Comparison of ENCODE assay signal across 24 cellular contexts in the genomic region with DNA sequence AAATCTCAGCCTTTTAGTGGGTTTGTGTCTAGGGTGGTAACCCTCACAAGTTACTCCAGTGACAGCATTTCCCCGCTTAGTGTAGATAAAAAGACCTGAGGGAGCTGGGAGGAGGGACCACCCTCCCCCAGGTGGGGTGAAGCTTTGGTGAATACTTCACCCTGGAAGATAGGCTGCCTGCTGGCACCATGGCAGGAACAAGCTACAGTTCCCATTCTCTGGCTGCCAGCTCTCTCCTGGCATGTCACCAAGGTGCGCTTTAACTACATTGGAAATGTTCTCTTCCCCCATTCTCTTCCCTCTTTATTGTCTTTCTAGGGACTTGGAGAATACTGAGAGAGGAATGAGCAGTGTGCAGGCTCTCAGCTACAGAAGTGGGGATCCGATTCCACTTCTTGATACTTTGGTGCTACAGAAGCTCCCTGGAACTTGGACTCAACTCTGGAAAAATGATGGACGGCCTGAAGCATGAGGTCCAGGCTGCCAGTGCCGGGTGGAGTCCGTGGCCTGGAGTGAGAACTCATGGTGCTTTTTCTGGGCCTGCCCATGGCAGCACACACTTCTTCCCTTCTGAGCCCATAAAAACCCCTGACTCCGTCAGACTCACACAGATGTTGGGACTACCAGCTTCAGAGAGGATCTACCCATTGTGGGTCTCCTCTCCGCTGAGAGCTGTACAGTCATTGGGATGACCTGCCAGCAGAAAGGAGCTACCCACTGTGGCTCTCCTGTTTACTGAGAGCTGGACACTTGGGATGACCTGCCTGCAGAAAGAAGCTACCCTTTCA.
"Had no signal": no experiment of that assay in that cellular context is flagged by ENCODE, and none has a peak within 500 bp of the region (broad histone marks: within the 10 kb centered on the region; RNA-seq: fewer than 3 reads in every experiment).

No MANE protein-coding gene starts in this region.

- DNase-seq: Kasumi-1, MM.1S, NCI-H1092 treated with DMSO at 0.1 percent for 48 hours, NCI-H1436, NCI-H187, NCI-H2029, NCI-H2081 treated with DMSO at 0.1 percent for 48 hours, NCI-H2171, NCI-H226, NCI-H446, NCI-H510A, NCI-H524 treated with DMSO at 0.1 percent for 48 hours, NCI-H69, NCI-H774, PC-3, SIG-M5 had no signal

- H3K4me3 ChIP-seq: K562, SJSA1, SK-N-MC had no signal

- FAIRE-seq: HTR-8/SVneo, K562 had no signal

- H3K27ac ChIP-seq: HL-60, KMS-11, RWPE1, SJSA1, SK-N-MC had no signal

- H3K36me3 ChIP-seq: SJSA1 had no signal

- H3K9me3 ChIP-seq: SJSA1 had no signal

- ATAC-seq: K562, Panc1, PC-3 had no signal

- H3K27me3 ChIP-seq: SJSA1 had no signal

- H3K4me1 ChIP-seq: SJSA1 had no signal
